Comparison of ENCODE assay signal across 9 cellular contexts in genomic region chr12:54359762-54360351, GRCh38. TPM values are rescaled to one million over a fixed set of nuclear protein-coding genes. Genes with fewer than 3 reads are reported as not detected.
A peak's percentile ranks its signal among the peaks of the same experiment; 100 is the strongest.
DNase-seq lines count a peak whose midpoint lies in the region; ATAC-seq and TF ChIP-seq lines count a peak whose summit lies in the region.
"Had no signal": no experiment of that assay in that cellular context is flagged by ENCODE, and none has a peak within 500 bp of the region (broad histone marks: within the 10 kb centered on the region; RNA-seq: fewer than 3 reads in every experiment).

No MANE protein-coding gene starts in this region.

- peak overlapping the region; percentile 81 for H2AFZ ChIP-seq in trophoblast cell (ENCODE audit: insufficient read depth, low read length, poor library complexity)

- H3K9me3 ChIP-seq in CD8-positive, alpha-beta T cell (ENCODE audit: low read length) = no peaks in the 10 kb centered on the region
- H3K9me3 ChIP-seq in esophagus muscularis mucosa (no peaks in the 10 kb centered on the region), trophoblast cell (ENCODE audit: insufficient read depth, low read depth, low read length) (peaks cover 2% of the 10 kb centered on the region)

- H2BK120ac ChIP-seq in trophoblast cell (ENCODE audit: insufficient read depth, low read length, poor library complexity) = peak overlapping the region; percentile 84

- H3K27me3 Mint-ChIP-seq in CD8-positive, alpha-beta T cell (ENCODE audit: low read depth) = no peaks in the 10 kb centered on the region

- no peak overlapping the region for H3K27ac Mint-ChIP-seq in CD8-positive, alpha-beta T cell

- H3K27ac ChIP-seq in CD8-positive, alpha-beta T cell (ENCODE audit: low read depth, low read length) = peak overlapping the region; percentile 55
- H3K27ac ChIP-seq in esophagus muscularis mucosa (replicated peaks in 1 of 4) (peak overlapping the region; percentile 88 to 92 (median 90)), trophoblast cell (ENCODE audit: low read depth, low read length) (peak overlapping the region; percentile 97)

- CTCF ChIA-PET in CD8-positive, alpha-beta T cell (lab: Charles Lee) = interaction anchor here (1.2 to 7.7 kb wide), 15 partner anchors 9 to 141 kb away, joined by 3 to 59 read pairs (median 18); no protein-coding TSS in a partner anchor

- peak overlapping the region; percentile 91 for H2AK5ac ChIP-seq in trophoblast cell (ENCODE audit: low read length)

- H3K79me1 ChIP-seq in trophoblast cell (ENCODE audit: low read length) = peaks cover 18% of the 10 kb centered on the region

- peak overlapping the region; percentile 91 for H2BK5ac ChIP-seq in trophoblast cell (ENCODE audit: low read depth, low read length, poor library complexity)

- H3K9ac ChIP-seq in trophoblast cell (ENCODE audit: low read length) = peak overlapping the region; percentile 3

- peaks cover 30% of the 10 kb centered on the region for H3K4me1 ChIP-seq in CD8-positive, alpha-beta T cell (ENCODE audit: insufficient read depth, low read length)
- H3K4me1 ChIP-seq in esophagus muscularis mucosa = peaks cover 20 to 54% (median 49%) of the 10 kb centered on the region in 4 donors
- peaks cover 32 to 43% of the 10 kb centered on the region in 2 experiments for H3K4me1 ChIP-seq in trophoblast cell (ENCODE audit: control insufficient read depth in 1 of 2, insufficient read depth in 2 of 2, low read length in 2 of 2)

- no peak overlapping the region for H3K23ac ChIP-seq in trophoblast cell (ENCODE audit: low read length)

- peak overlapping the region; percentile 75 for H3K4ac ChIP-seq in trophoblast cell (ENCODE audit: low read depth, low read length)

- peak overlapping the region; percentile 92 for H3K18ac ChIP-seq in trophoblast cell (ENCODE audit: low read length)

- no peak for TF ChIP-seq EP300 in esophagus muscularis mucosa (IDR thresholded peaks at IDR 0.05)

- WGBS in esophagus muscularis mucosa = 45% methylated on average over 9 of the region's 9 CpGs
- WGBS in trophoblast cell (ENCODE audit: extremely low coverage, insufficient coverage, insufficient read length) = no CpG with 5 or more reads among the region's 9 CpGs

- H4K12ac ChIP-seq in trophoblast cell (ENCODE audit: low read depth, low read length) = peak overlapping the region; percentile 84

- H4K91ac ChIP-seq in trophoblast cell (ENCODE audit: low read depth, low read length) = peak overlapping the region; percentile 87

- peak overlapping the region; percentile 89 for H3K14ac ChIP-seq in trophoblast cell (ENCODE audit: low read length)

- H3K4me2 ChIP-seq in trophoblast cell (ENCODE audit: low read length) = peak overlapping the region; percentile 51

- peaks cover 23% of the 10 kb centered on the region for H3K4me1 Mint-ChIP-seq in CD8-positive, alpha-beta T cell (ENCODE audit: low read depth)

- H3K9me3 Mint-ChIP-seq in CD8-positive, alpha-beta T cell = no peaks in the 10 kb centered on the region

- H3K4me3 ChIP-seq in CD8-positive, alpha-beta T cell (ENCODE audit: low read depth, low read length) = peak overlapping the region; percentile 97
- H3K4me3 ChIP-seq in esophagus muscularis mucosa (peak overlapping the region; percentile 54 to 74 (median 70)), trophoblast cell (ENCODE audit: low read depth, low read length) (no peak overlapping the region)

- POLR2A ChIA-PET in CD8-positive, alpha-beta T cell (lab: Charles Lee) = interaction anchor here (1.0 to 2.1 kb wide), 10 partner anchors 9 to 117 kb away, joined by 3 to 33 read pairs (median 6); partner anchors contain the start of genes CBX5, COPZ1 and HNRNPA1

- H3K36me3 Mint-ChIP-seq in CD8-positive, alpha-beta T cell = no peaks in the 10 kb centered on the region

- no peak for TF ChIP-seq POLR2A in esophagus muscularis mucosa (IDR thresholded peaks at IDR 0.05; ENCODE audit: low read depth)

- H3K4me3 Mint-ChIP-seq in CD8-positive, alpha-beta T cell = no peak overlapping the region

- peak overlapping the region; percentile 92 for H4K8ac ChIP-seq in trophoblast cell (ENCODE audit: low read depth, low read length)

- H3K36me3 ChIP-seq in CD8-positive, alpha-beta T cell (ENCODE audit: insufficient read depth, low read length) = no peaks in the 10 kb centered on the region
- no peaks in the 10 kb centered on the region for H3K36me3 ChIP-seq in esophagus muscularis mucosa
- no peaks in the 10 kb centered on the region for H3K36me3 ChIP-seq in trophoblast cell (ENCODE audit: control insufficient read depth in 1 of 2, insufficient read depth in 2 of 2, low read length in 2 of 2)

- peaks cover 3% of the 10 kb centered on the region for H3K79me2 ChIP-seq in trophoblast cell (ENCODE audit: control insufficient read depth, insufficient read depth, low read length, poor library complexity)

- ATAC-seq in CD8-positive, alpha-beta T cell = no peak

- H2BK12ac ChIP-seq in trophoblast cell (ENCODE audit: low read length) = peak overlapping the region; percentile 89

- H3K27me3 ChIP-seq in CD8-positive, alpha-beta T cell (ENCODE audit: insufficient read depth, low read length) = no peaks in the 10 kb centered on the region
- H3K27me3 ChIP-seq in esophagus muscularis mucosa (no peaks in the 10 kb centered on the region), trophoblast cell (ENCODE audit: insufficient read depth, low read length) (no peaks in the 10 kb centered on the region)

- TF ChIP-seq CTCF in CD8-positive, alpha-beta T cell (IDR thresholded peaks at IDR 0.05) = no peak
- no peak for TF ChIP-seq CTCF in esophagus muscularis mucosa (IDR thresholded peaks at IDR 0.05)

- intact Hi-C loops in CD8-positive, alpha-beta T cell (cut with DNase I, micrococcal nuclease) = loop anchor here (1.0 to 10.0 kb wide), 9 partner anchors 8 to 1353 kb away; partner anchors contain the start of genes CBX5 (in 2 of the 2), COPZ1 (in 2 of the 2), HNRNPA1 (in 2 of the 2) and EIF4B (in 1 of the 2)
- intact Hi-C loops in esophagus muscularis mucosa (cut with DNase I) = loop anchor here (2.0 to 10.0 kb wide), 5 partner anchors 33 to 345 kb away; partner anchors contain the start of gene COPZ1

- no peak for DNase-seq in CD8-positive, alpha-beta T cell
- peak; percentile 64 for DNase-seq in NCI-H69 (lab: John Stamatoyannopoulos, UW)
- DNase-seq in esophagus muscularis mucosa (ENCODE audit: extremely low spot score) = no peak
- DNase-seq in trophoblast cell = no peak
- DNase-seq in SIG-M5 (lab: John Stamatoyannopoulos, UW) = no peak
- no peak for DNase-seq in HUDEP-2 (lab: John Stamatoyannopoulos, UW; ENCODE audit: unreplicated experiment in 76 of 76)
- no peak for DNase-seq in mucosa of gallbladder (ENCODE audit: low spot score)
- DNase-seq in stimulated activated naive CD4-positive, alpha-beta T cell treated with Interleukin-2 at 50 U/mL for 16 hours (lab: John Stamatoyannopoulos, UW) = no peak

RNA-seq across cellular contexts. Expression of gene GPR84, which starts 4.4 kb away (rescaled TPM):
- total RNA-seq in CD8-positive, alpha-beta T cell = not detected
- total RNA-seq in esophagus muscularis mucosa = under 1 TPM in 1 of 4 donors, not detected in 3; 0.66 TPM
- polyA plus RNA-seq in trophoblast cell (2013) = 0.04 and 0.06 TPM in 2 replicates
- total RNA-seq in mucosa of gallbladder = 1.8 TPM
- total RNA-seq: chondrocyte had no signal

RNA-seq across cellular contexts. Expression of gene ZNF385A, which starts 24.7 kb away (rescaled TPM):
- 1 to 10 TPM; 2.1 TPM for total RNA-seq in CD8-positive, alpha-beta T cell
- 10 to 100 TPM; 15.7 to 32.6 (median 19.4) TPM for total RNA-seq in esophagus muscularis mucosa
- 74.0 and 75.2 TPM in 2 replicates for polyA plus RNA-seq in trophoblast cell (2013)
- total RNA-seq in mucosa of gallbladder = 11.4 TPM

RNA-seq across cellular contexts. Expression of gene COPZ1, which starts 34.9 kb away (rescaled TPM):
- total RNA-seq in CD8-positive, alpha-beta T cell = 10 to 100 TPM; 24.1 to 25.2 TPM
- total RNA-seq in esophagus muscularis mucosa (10 to 100 TPM; 41.1 to 61.9 (median 48.5) TPM), mucosa of gallbladder (138 TPM)
- polyA plus RNA-seq in trophoblast cell (2013) = 133 and 138 TPM in 2 replicates

RNA-seq across cellular contexts. Expression of gene NFE2, which starts 59.0 kb away (rescaled TPM):
- not detected for total RNA-seq in CD8-positive, alpha-beta T cell
- total RNA-seq in esophagus muscularis mucosa = 1 to 10 TPM in 1 of 4 donors, under 1 TPM in 2, not detected in 1; 0.32 to 3.8 (median 0.42) TPM
- 0.92 and 0.97 TPM in 2 replicates for polyA plus RNA-seq in trophoblast cell (2013)
- total RNA-seq in mucosa of gallbladder = 0.58 TPM
- total RNA-seq: chondrocyte had no signal

RNA-seq across cellular contexts. Expression of gene ITGA5, which starts 59.2 kb away (rescaled TPM):
- total RNA-seq in CD8-positive, alpha-beta T cell = 100 to 1,000 TPM; 115 to 125 TPM
- 100 to 1,000 TPM; 264 to 785 (median 602) TPM for total RNA-seq in esophagus muscularis mucosa
- 81.6 and 90.0 TPM in 2 replicates for polyA plus RNA-seq in trophoblast cell (2013)
- 39.3 TPM for total RNA-seq in mucosa of gallbladder
